In the genomic region with DNA sequence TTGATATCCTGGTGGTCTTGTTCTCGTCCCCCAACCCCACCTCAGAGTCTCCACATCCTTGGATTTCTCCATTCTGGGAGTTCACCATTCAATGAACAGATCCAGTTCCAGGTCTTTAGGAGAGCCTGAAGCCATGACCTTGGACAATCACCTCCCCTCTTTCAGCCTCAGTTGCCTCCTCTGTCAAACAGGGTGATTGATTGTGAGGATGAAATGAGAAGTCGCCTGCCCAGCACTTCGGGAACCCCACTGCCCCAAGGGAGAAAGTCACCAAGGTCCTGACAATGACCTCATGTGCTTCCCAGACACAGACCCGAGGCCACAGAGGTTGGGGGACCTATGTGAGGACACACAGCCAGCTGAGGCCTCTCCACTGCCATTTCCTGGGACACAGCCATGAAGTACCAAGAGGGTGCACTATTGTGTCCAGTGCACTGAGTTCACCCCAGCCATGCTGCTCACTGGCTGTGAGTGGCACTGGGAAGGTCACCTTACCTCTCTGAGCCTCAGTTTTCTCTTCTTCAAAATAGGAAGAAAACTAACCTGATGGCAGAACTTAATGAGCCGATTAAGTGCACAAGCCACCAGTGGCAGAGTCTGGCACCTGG, we compare ENCODE assay signal across 20 cellular contexts.
DNase-seq lines count a peak whose midpoint lies in the region; ATAC-seq and TF ChIP-seq lines count a peak whose summit lies in the region.
"Had no signal": no experiment of that assay in that cellular context is flagged by ENCODE, and none has a peak within 500 bp of the region (broad histone marks: within the 10 kb centered on the region; RNA-seq: fewer than 3 reads in every experiment).

No MANE protein-coding gene starts in this region.

- no peak for TF ChIP-seq CTCF in lower lobe of right lung (IDR thresholded peaks at IDR 0.05)

- H3K9me3 ChIP-seq in BLaER1, result no peaks in the 10 kb centered on the region
- H3K9me3 ChIP-seq in NT2/D1 (ENCODE audit: insufficient read depth, low read length), result no peaks in the 10 kb centered on the region
- H3K9me3 ChIP-seq in lower lobe of right lung, result no peaks in the 10 kb centered on the region
- H3K9me3 ChIP-seq in trophoblast cell (ENCODE audit: insufficient read depth, low read depth, low read length), result no peaks in the 10 kb centered on the region

- H2AFZ ChIP-seq in trophoblast cell (ENCODE audit: insufficient read depth, low read length, poor library complexity), result no peak overlapping the region

- no peak overlapping the region for H3K18ac ChIP-seq in trophoblast cell (ENCODE audit: low read length)

- H3K4me3 ChIP-seq in BLaER1 (no peak overlapping the region), NT2/D1 (ENCODE audit: insufficient read length, low read depth) (no peak overlapping the region), lower lobe of right lung (no peak overlapping the region), trophoblast cell (ENCODE audit: low read depth, low read length) (no peak overlapping the region)
- H3K4me3 ChIP-seq: SJSA1 had no signal

- H4K8ac ChIP-seq in trophoblast cell (ENCODE audit: low read depth, low read length), result no peak overlapping the region

- ATAC-seq in lower lobe of right lung (no peak), HG02884 (IDR thresholded peaks at IDR 0.05; ENCODE audit: unreplicated experiment) (no peak), HG02678 (IDR thresholded peaks at IDR 0.05; ENCODE audit: unreplicated experiment) (no peak)
- ATAC-seq: Right ventricle myocardium inferior had no signal

- H3K27me3 ChIP-seq in BLaER1 (no peaks in the 10 kb centered on the region), NT2/D1 (ENCODE audit: insufficient read depth, insufficient read length) (no peaks in the 10 kb centered on the region), lower lobe of right lung (ENCODE audit: low read depth) (no peaks in the 10 kb centered on the region), trophoblast cell (ENCODE audit: insufficient read depth, low read length) (no peaks in the 10 kb centered on the region)
- H3K27me3 ChIP-seq: SJSA1 had no signal

- H2AK5ac ChIP-seq in trophoblast cell (ENCODE audit: low read length), result peak overlapping the region; percentile 11

- no CpG with 5 or more reads among the region's 5 CpGs for WGBS in trophoblast cell (ENCODE audit: extremely low coverage, insufficient coverage, insufficient read length)

- H3K36me3 ChIP-seq in BLaER1, result no peaks in the 10 kb centered on the region
- H3K36me3 ChIP-seq in NT2/D1 (ENCODE audit: insufficient read depth, insufficient read length, low read length), result no peaks in the 10 kb centered on the region
- H3K36me3 ChIP-seq in lower lobe of right lung, result no peaks in the 10 kb centered on the region
- no peaks in the 10 kb centered on the region for H3K36me3 ChIP-seq in trophoblast cell (ENCODE audit: control insufficient read depth in 1 of 2, insufficient read depth in 2 of 2, low read length in 2 of 2)
- H3K36me3 ChIP-seq: SJSA1 had no signal

- H2BK12ac ChIP-seq in trophoblast cell (ENCODE audit: low read length), result peak overlapping the region; percentile 71

- intact Hi-C loops in lower lobe of right lung (cut with DNase I), result no loop called here

- H3K79me1 ChIP-seq in trophoblast cell (ENCODE audit: low read length), result peaks cover 45% of the 10 kb centered on the region

- H3K27ac ChIP-seq in BLaER1 (peak overlapping the region; percentile 51), lower lobe of right lung (peak overlapping the region; percentile 36), trophoblast cell (ENCODE audit: low read depth, low read length) (no peak overlapping the region)
- H3K27ac ChIP-seq: SJSA1 had no signal

- H4K20me1 ChIP-seq in BLaER1, result no peaks in the 10 kb centered on the region

- H3K9ac ChIP-seq in BLaER1, result no peak overlapping the region
- H3K9ac ChIP-seq in NT2/D1 (ENCODE audit: insufficient read length, low read depth), result peak overlapping the region; percentile 52
- no peak overlapping the region for H3K9ac ChIP-seq in trophoblast cell (ENCODE audit: low read length)

- H3K79me2 ChIP-seq in trophoblast cell (ENCODE audit: control insufficient read depth, insufficient read depth, low read length, poor library complexity), result peaks cover 6% of the 10 kb centered on the region

- peak overlapping the region; percentile 28 for H2BK120ac ChIP-seq in trophoblast cell (ENCODE audit: insufficient read depth, low read length, poor library complexity)

- H3K4me2 ChIP-seq in BLaER1, result no peak overlapping the region
- no peak overlapping the region for H3K4me2 ChIP-seq in trophoblast cell (ENCODE audit: low read length)

- no peak overlapping the region for H3K14ac ChIP-seq in trophoblast cell (ENCODE audit: low read length)

- no peak overlapping the region for H3K4ac ChIP-seq in trophoblast cell (ENCODE audit: low read depth, low read length)

- peak overlapping the region; percentile 28 for H4K91ac ChIP-seq in trophoblast cell (ENCODE audit: low read depth, low read length)

- H3K4me1 ChIP-seq in BLaER1 (peaks cover 98% of the 10 kb centered on the region), NT2/D1 (ENCODE audit: insufficient read depth, insufficient read length) (peaks cover 33% of the 10 kb centered on the region), lower lobe of right lung (peaks cover 50% of the 10 kb centered on the region), trophoblast cell (ENCODE audit: control insufficient read depth in 1 of 2, insufficient read depth in 2 of 2, low read length in 2 of 2) (peaks cover 32 to 33% of the 10 kb centered on the region in 2 experiments)

- H4K12ac ChIP-seq in trophoblast cell (ENCODE audit: low read depth, low read length), result no peak overlapping the region

- H2BK5ac ChIP-seq in trophoblast cell (ENCODE audit: low read depth, low read length, poor library complexity), result peak overlapping the region; percentile 5

- no peak overlapping the region for H3K23ac ChIP-seq in trophoblast cell (ENCODE audit: low read length)

- DNase-seq in NT2/D1 (ENCODE audit: low read depth, low spot score), result no peak
- DNase-seq in lower lobe of right lung, result no peak
- no peak for DNase-seq in trophoblast cell
- no peak for DNase-seq in NCI-H748 treated with DMSO at 0.1 percent for 48 hours (lab: John Stamatoyannopoulos, UW)
- DNase-seq: CD4-positive, alpha-beta T cell; COR-L47; DMS79; H7; KG1; NCI-H1092 treated with DMSO at 0.1 percent for 48 hours; NCI-H146; NCI-H2029 treated with DMSO at 0.1 percent for 48 hours; NCI-H524; NCI-H82; OCI-M1 had no signal
